In the genomic region with DNA sequence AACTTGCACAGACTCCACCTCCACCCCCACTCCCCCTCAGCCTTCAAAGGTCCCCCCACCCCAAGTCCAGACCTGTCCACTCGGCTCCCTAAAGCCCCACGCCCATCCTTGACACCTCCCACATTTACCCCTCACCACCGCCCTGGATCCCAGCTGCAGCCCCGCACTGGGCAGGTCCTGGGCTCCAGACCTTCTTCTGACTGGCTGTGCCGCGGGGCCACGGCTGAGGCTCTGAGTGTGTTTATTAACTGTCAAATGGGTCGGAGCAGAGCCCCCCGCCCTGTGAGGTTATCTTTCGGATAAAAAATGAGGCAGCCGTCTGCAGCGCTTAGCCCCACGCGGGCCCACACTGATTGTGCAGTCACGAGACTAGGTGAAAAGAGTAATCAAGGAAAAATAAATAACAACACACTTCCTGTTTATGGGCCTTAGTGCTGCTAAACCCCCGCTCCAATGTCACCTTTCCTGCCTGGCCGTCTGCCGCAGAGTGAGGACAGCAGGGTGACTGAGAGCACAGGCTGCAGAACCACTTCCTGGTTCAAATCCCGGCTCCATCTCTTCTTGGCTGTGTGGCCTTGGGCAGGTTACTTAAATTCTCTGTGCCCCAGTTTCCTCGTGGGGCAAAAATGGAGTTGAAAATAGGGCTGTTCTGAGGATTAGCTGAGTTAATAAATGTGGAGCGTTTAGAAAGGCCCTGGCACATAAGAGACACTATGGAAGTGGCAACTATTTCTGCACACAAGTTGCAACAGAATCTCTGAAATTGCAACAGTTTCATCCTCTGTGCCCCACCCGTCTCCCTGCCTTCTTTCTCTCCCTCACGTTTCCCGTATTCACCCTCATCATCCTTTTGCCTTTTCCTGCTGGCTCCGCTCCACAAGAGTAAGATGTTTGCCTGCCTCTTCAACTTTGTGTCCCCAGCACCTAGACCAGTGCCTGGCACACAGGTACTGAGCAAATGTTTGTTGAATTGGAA, we compare ENCODE assay signal across 8 cellular contexts. TPM values are rescaled to one million over a fixed set of nuclear protein-coding genes. Genes with fewer than 3 reads are reported as not detected.
A peak's percentile ranks its signal among the peaks of the same experiment; 100 is the strongest.
DNase-seq lines count a peak whose midpoint lies in the region; FAIRE-seq and TF ChIP-seq lines count a peak whose summit lies in the region.

No MANE protein-coding gene starts in this region.

- CTCF ChIA-PET in AG04449 (lab: Yijun Ruan, JAX): interaction anchor here (0.8 to 31.1 kb wide), 17 partner anchors 13 to 236 kb away, joined by 3 to 1100 read pairs (median 5); a partner anchor contains a TSS

- POLR2A ChIA-PET in AG04449 (lab: Yijun Ruan, JAX): interaction anchor here (1.2 to 1.7 kb wide), 2 partner anchors 75 to 112 kb away, joined by 4 to 6 read pairs; a partner anchor contains a TSS

- H3K9me3 ChIP-seq in mononuclear cell (ENCODE audit: low read depth, low read length): no peaks in the 10 kb centered on the region

- DNase-seq in AG04449 (ENCODE audit: low read depth, low spot score) (no peak), NB4 (ENCODE audit: low read depth) (no peak), bronchial epithelial cell (ENCODE audit: low read depth) (no peak), ecto neural progenitor cell (ENCODE audit: low spot score) (no peak), KG1 (lab: John Stamatoyannopoulos, UW) (no peak), GM10266 (ENCODE audit: extremely low spot score) (no peak)
- DNase-seq in activated effector memory CD4-positive, alpha-beta T cell treated with anti-CD3 and anti-CD28 coated beads, Interleukin-2, amount 50 U/mL, for 16 hours: no peak

- H3K27me3 ChIP-seq in bronchial epithelial cell (ENCODE audit: control insufficient read depth, insufficient read depth, low read length) (no peaks in the 10 kb centered on the region), mononuclear cell (ENCODE audit: insufficient read depth, low read length) (no peaks in the 10 kb centered on the region)

- TF ChIP-seq CTCF in AG04449 (IDR thresholded peaks at IDR 0.05; ENCODE audit: insufficient read depth, low read length, missing control alignments) (no peak), NB4 (IDR thresholded peaks at IDR 0.05; ENCODE audit: low read depth, low read length) (no peak), bronchial epithelial cell (IDR thresholded peaks at IDR 0.05; ENCODE audit: insufficient read depth, low read length, severe bottlenecking) (no peak), GM10266 (IDR thresholded peaks at IDR 0.05; ENCODE audit: control insufficient read depth, insufficient read depth, low read depth, missing control alignments) (no peak)

- H3K4me3 ChIP-seq in AG04449 (ENCODE audit: low read depth, low read length): peak overlapping the region; percentile 72
- peak overlapping the region; percentile 17 for H3K4me3 ChIP-seq in NB4 (ENCODE audit: low read depth, low read length)
- H3K4me3 ChIP-seq in bronchial epithelial cell (ENCODE audit: low read depth, low read length): peak overlapping the region; percentile 65
- H3K4me3 ChIP-seq in mononuclear cell (ENCODE audit: low read length): peak overlapping the region; percentile 57

- TF ChIP-seq POLR2A in NB4 (IDR thresholded peaks at IDR 0.05; ENCODE audit: extremely low read depth, insufficient read length): no peak

- no peak for FAIRE-seq in bronchial epithelial cell (lab: Jason Lieb, UNC)

- H3K36me3 ChIP-seq in bronchial epithelial cell (ENCODE audit: control insufficient read depth, insufficient read depth, low read length): peaks cover 35% of the 10 kb centered on the region

- peaks cover 44% of the 10 kb centered on the region for H3K4me1 ChIP-seq in mononuclear cell (ENCODE audit: insufficient read depth, low read length)

RNA-seq across cellular contexts. Expression of a gene that starts 9.4 kb away (rescaled TPM):
- total RNA-seq in bronchial epithelial cell (1.8 and 2.2 TPM in 2 replicates), mononuclear cell (28.4 TPM)

RNA-seq across cellular contexts. Expression of a gene that starts 19.7 kb away (rescaled TPM):
- total RNA-seq in bronchial epithelial cell: 15.5 and 27.7 TPM in 2 replicates
- total RNA-seq in mononuclear cell: 110 TPM

RNA-seq across cellular contexts. Expression of a gene that starts 45.5 kb away (rescaled TPM):
- total RNA-seq in bronchial epithelial cell (0.79 TPM in 1 of 2 replicates, not detected in the other), mononuclear cell (not detected)

Comparison
In these comparisons a context has a peak if more than half of its experiments do, and no peak if none do; other contexts are left out.
1. H3K4me3 ChIP-seq: peak in every context shown above with its lines; median percentile 72 in AG04449; 65 in bronchial epithelial cell; 57 in mononuclear cell; 17 in NB4.